ENCODE assay signal across 18 cellular contexts in the genomic region with DNA sequence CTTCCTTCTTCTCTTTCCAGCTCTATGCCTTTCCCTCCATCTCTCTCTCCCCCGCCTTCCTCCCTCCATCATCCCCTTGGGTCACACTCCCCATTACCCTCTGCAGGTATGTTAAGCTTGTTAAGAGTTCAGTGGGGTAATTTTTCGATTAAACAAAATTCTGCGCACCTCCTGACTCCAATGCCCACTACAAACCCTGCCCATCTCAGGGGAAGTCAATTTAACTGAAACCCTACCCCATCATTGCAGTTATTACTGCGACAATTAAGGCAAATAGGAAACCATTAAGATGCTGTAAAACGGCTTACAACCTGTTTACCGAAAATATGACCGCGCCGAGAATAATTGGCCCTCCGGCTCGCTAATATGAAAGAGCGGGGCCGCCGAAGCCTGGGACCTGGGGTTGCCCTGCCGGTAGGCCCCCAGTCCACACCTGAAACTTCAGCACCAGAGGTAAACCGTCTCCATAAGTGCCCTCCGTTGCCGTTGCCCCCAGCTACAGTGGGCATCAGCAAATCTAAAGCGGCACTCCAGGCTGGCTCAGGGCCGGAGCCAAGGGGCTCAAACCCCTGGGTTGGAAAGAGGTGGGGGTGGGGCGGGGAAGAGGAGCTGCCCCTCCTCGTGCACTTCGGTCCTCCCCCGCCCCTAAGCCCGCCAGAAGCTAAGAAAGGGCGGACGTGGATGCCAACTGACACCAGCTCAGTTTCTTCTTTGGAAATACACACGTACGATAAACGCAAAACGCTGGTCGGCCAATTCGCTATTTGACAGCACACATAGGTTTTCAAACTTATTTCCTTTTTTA. TPM values are rescaled to one million over a fixed set of nuclear protein-coding genes. Genes with fewer than 3 reads are reported as not detected.
"Had no signal": no experiment of that assay in that cellular context is flagged by ENCODE, and none has a peak within 500 bp of the region (broad histone marks: within the 10 kb centered on the region; RNA-seq: fewer than 3 reads in every experiment).

No MANE protein-coding gene starts in this region.

- H3K4me2 ChIP-seq: hepatocyte had no signal

- H3K4me3 Mint-ChIP-seq: T-helper 17 cell had no signal

- H3K36me3 ChIP-seq: lower lobe of right lung, prostate gland, right lobe of liver, spleen, upper lobe of left lung had no signal

- H3K27ac ChIP-seq: coronary artery, hepatocyte, lower lobe of right lung, prostate gland, right lobe of liver, spleen, upper lobe of left lung had no signal

- H3K4me1 ChIP-seq: lower lobe of right lung, prostate gland, right lobe of liver had no signal

- H3K27ac Mint-ChIP-seq: T-helper 17 cell had no signal

- H2AFZ ChIP-seq: hepatocyte had no signal

- H3K79me2 ChIP-seq: hepatocyte had no signal

- H3K9me3 ChIP-seq: lower lobe of right lung, prostate gland, right lobe of liver, upper lobe of left lung had no signal

- DNase-seq: activated CD4-positive, alpha-beta T cell treated with anti-CD3 and anti-CD28 coated beads, Interleukin-2, amount 50 U/mL, for 1 hour; activated CD4-positive, CD25-positive, alpha-beta regulatory T cell; activated gamma-delta T cell; activated T-cell treated with anti-CD3 and anti-CD28 coated beads, Interleukin-2, amount 50 U/mL, for 1 hour; central memory CD4-positive, alpha-beta T cell; effector memory CD4-positive, alpha-beta T cell; lower lobe of right lung; naive B cell; right lobe of liver; spleen; stimulated activated CD4-positive, alpha-beta T cell treated with anti-CD3 and anti-CD28 coated beads, Interleukin-2, amount 100 ng/mL, for 24 hours; stimulated activated naive CD4-positive, alpha-beta T cell treated with Interleukin-2 at 50 U/mL for 16 hours; T-helper 17 cell; upper lobe of left lung had no signal

- ATAC-seq: lower lobe of right lung, right lobe of liver, T-helper 17 cell had no signal

- H3K4me3 ChIP-seq: coronary artery, hepatocyte, lower lobe of right lung, prostate gland, right lobe of liver, spleen, upper lobe of left lung had no signal

RNA-seq across cellular contexts. Expression of gene ARX, which starts 4.8 kb away (rescaled TPM):
- total RNA-seq: epithelial cell of proximal tubule, hepatocyte, right lobe of liver, T-helper 17 cell had no signal
- polyA plus RNA-seq: spleen had no signal
